33 cellular contexts compared by ENCODE assay signal in genomic region chr4:107744532-107744931, GRCh38.
"Had no signal": no experiment of that assay in that cellular context is flagged by ENCODE, and none has a peak within 500 bp of the region (broad histone marks: within the 10 kb centered on the region; RNA-seq: fewer than 3 reads in every experiment).

No MANE protein-coding gene starts in this region.

- FAIRE-seq: astrocyte, bronchial epithelial cell had no signal

- ATAC-seq: activated naive CD4-positive, alpha-beta T cell treated with anti-CD3 and anti-CD28 coated beads, Interleukin-2, amount 50 U/mL, for 72 hours; activated naive CD8-positive, alpha-beta T cell treated with anti-CD3 and anti-CD28 coated beads, Interleukin-2, amount 50 U/mL, for 24 hours; activated T-cell treated with anti-CD3 and anti-CD28 coated beads, Interleukin-2, amount 50 U/mL, for 4 hours; activated T-cell treated with anti-CD3 and anti-CD28 coated beads, Interleukin-2, amount 50 U/mL, for 72 hours; activated T-helper 17 cell treated with anti-CD3 and anti-CD28 coated beads, Interleukin-2, amount 50 U/mL, for 72 hours; body of pancreas had no signal

- H3K9me3 ChIP-seq: body of pancreas, breast epithelium had no signal

- DNase-seq: activated effector memory CD4-positive, alpha-beta T cell treated with anti-CD3 and anti-CD28 coated beads, Interleukin-2, amount 50 U/mL, for 16 hours; activated effector memory CD4-positive, alpha-beta T cell treated with Interleukin-2 at 50 U/mL for 16 hours; activated gamma-delta T cell; activated gamma-delta T cell treated with Interleukin-2 at 50 U/mL for 16 hours; activated naive CD4-positive, alpha-beta T cell; activated naive CD4-positive, alpha-beta T cell treated with anti-CD3 and anti-CD28 coated beads for 36 hours; activated naive CD4-positive, alpha-beta T cell treated with anti-CD3 and anti-CD28 coated beads, Interleukin-2, amount 10 ng/mL, durations not matched to agents 7 days and 5 days; activated naive CD4-positive, alpha-beta T cell treated with anti-CD3 and anti-CD28 coated beads, Interleukin-2, amount 50 U/mL, for 16 hours; activated naive CD4-positive, alpha-beta T cell treated with Interleukin-2 at 50 U/mL for 16 hours; activated naive CD8-positive, alpha-beta T cell treated with anti-CD3 and anti-CD28 coated beads for 36 hours; activated naive CD8-positive, alpha-beta T cell treated with anti-CD3 and anti-CD28 coated beads, Interleukin-2, amount 10 ng/mL, durations not matched to agents 7 days and 5 days; activated naive CD8-positive, alpha-beta T cell treated with anti-CD3 and anti-CD28 coated beads, Interleukin-2, amount 50 U/mL, for 24 hours; activated T-cell treated with anti-CD3 and anti-CD28 coated beads, Interleukin-2, amount 50 U/mL, for 1 hour; activated T-cell treated with anti-CD3 and anti-CD28 coated beads, Interleukin-2, amount 50 U/mL, for 24 hours; activated T-cell treated with anti-CD3 and anti-CD28 coated beads, Interleukin-2, amount 50 U/mL, for 4 hours; activated T-cell treated with anti-CD3 and anti-CD28 coated beads, Interleukin-2, amount 50 U/mL, for 48 hours; activated T-cell treated with anti-CD3 and anti-CD28 coated beads, Interleukin-2, amount 50 U/mL, for 72 hours; amniotic stem cell; amygdala; anterior cingulate cortex; aorta; body of pancreas; brain microvascular endothelial cell; caudate nucleus; central memory CD4-positive, alpha-beta T cell; cerebellar nuclear complex had no signal

- H3K27me3 ChIP-seq: ascending aorta, body of pancreas, brain microvascular endothelial cell, breast epithelium, cardiac muscle cell had no signal

- H3K27ac ChIP-seq: ascending aorta, body of pancreas, brain microvascular endothelial cell, breast epithelium, cardiac muscle cell had no signal

- H3K4me1 ChIP-seq: breast epithelium had no signal

- H3K36me3 ChIP-seq: ascending aorta, brain microvascular endothelial cell, breast epithelium, cardiac muscle cell had no signal

- H3K4me3 ChIP-seq: ascending aorta, body of pancreas, breast epithelium, cardiac muscle cell had no signal
